In the genomic region with DNA sequence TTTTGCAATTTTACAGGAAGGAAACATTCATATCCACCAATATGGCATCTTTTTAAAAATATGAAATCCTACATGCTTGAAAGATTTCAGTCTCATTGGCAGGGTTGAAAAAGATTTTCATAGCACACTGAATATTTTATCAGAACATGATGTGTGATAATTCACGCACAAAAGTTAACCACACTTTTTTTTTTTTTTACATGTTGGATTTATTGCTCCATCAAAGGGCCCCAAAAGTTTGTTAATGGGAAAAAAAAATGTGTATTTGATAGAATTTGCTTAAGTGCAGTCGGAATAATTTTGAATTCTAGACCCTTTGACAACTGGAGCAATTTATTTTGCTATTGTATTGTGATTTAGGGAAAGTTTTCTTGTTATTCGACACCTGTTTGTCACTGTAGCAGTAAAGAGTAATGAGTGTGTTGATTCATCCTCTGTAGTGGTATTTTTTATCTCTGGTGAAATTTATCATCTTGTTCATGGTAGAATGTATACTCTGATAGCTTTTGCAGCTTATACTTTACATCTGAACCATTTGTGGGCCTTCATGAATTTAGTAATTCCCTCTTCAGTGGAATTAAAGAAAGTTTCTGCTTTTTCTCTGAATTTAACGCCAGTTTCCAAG, we compare ENCODE assay signal across 9 cellular contexts. TPM values are rescaled to one million over a fixed set of nuclear protein-coding genes. Genes with fewer than 3 reads are reported as not detected.
DNase-seq lines count a peak whose midpoint lies in the region; ATAC-seq and TF ChIP-seq lines count a peak whose summit lies in the region.
"Had no signal": no experiment of that assay in that cellular context is flagged by ENCODE, and none has a peak within 500 bp of the region (broad histone marks: within the 10 kb centered on the region; RNA-seq: fewer than 3 reads in every experiment).

No MANE protein-coding gene starts in this region.

- H3K9me3 ChIP-seq in fibroblast of lung (ENCODE audit: control insufficient read depth, insufficient read depth, low read depth, low read length), result no peaks in the 10 kb centered on the region
- no peaks in the 10 kb centered on the region for H3K9me3 ChIP-seq in gastrocnemius medialis
- H3K9me3 ChIP-seq: neutrophil had no signal

- DNase-seq in GM23338 (ENCODE audit: low spot score) (no peak), T-cell (no peak), fibroblast of lung (ENCODE audit: low read depth in 2 of 2) (peak in 1 of 2 donors; percentile 40), gastrocnemius medialis (no peak), HuH-7.5 (ENCODE audit: low spot score) (no peak)
- DNase-seq in stimulated activated naive B cell treated with anti-CD40 and anti-IgM and Interleukin-4, amounts not matched to agents 10 μg/mL and 1 μg/mL and 100 μg/mL, for 72 hours, result no peak

- H3K27ac Mint-ChIP-seq in GM23338 (no peak overlapping the region), T-cell (no peak overlapping the region)
- no peak overlapping the region for H3K27ac Mint-ChIP-seq in stimulated activated naive B cell treated with anti-CD40 and anti-IgM and Interleukin-4, amounts not matched to agents 10 μg/mL and 1 μg/mL and 100 μg/mL, for 72 hours

- intact Hi-C loops in gastrocnemius medialis (cut with DNase I; ENCODE audit: low total_unique reads), result loop anchor here (5.0 kb wide), 1 partner anchor 93 kb away; no protein-coding TSS in a partner anchor

- H3K4me2 ChIP-seq in GM23338, result peak overlapping the region; percentile 77
- peak overlapping the region; percentile 89 for H3K4me2 ChIP-seq in fibroblast of lung (ENCODE audit: extremely low read depth, insufficient read depth, low read length)

- TF ChIP-seq POLR2A in gastrocnemius medialis (IDR thresholded peaks at IDR 0.05), result no peak

- H3K27ac ChIP-seq in GM23338 (ENCODE audit: low read depth) (no peak overlapping the region), fibroblast of lung (ENCODE audit: insufficient read depth, low read length) (peak overlapping the region; percentile 69), gastrocnemius medialis (no peak overlapping the region)
- H3K27ac ChIP-seq: neutrophil had no signal

- H3K27me3 Mint-ChIP-seq in GM23338 (ENCODE audit: insufficient read depth, low read depth, poor library complexity), result peaks cover 4% of the 10 kb centered on the region
- peaks cover 25 to 31% of the 10 kb centered on the region in 2 donors for H3K27me3 Mint-ChIP-seq in T-cell
- H3K27me3 Mint-ChIP-seq in stimulated activated naive B cell treated with anti-CD40 and anti-IgM and Interleukin-4, amounts not matched to agents 10 μg/mL and 1 μg/mL and 100 μg/mL, for 72 hours, result peaks cover 35 to 71% of the 10 kb centered on the region in 2 donors

- H4K20me1 ChIP-seq in GM23338 (replicated peaks; ENCODE audit: insufficient read depth) (no peaks in the 10 kb centered on the region), fibroblast of lung (ENCODE audit: control insufficient read depth, extremely low read depth, insufficient read depth, low read length) (no peaks in the 10 kb centered on the region)

- H3K4me3 ChIP-seq in GM23338 (peak overlapping the region; percentile 68), fibroblast of lung (replicated peaks in 1 of 4; ENCODE audit: control extremely low read depth in 1 of 4, insufficient read depth in 1 of 4, low read depth in 3 of 4, low read length in 4 of 4) (peak overlapping the region; percentile 63 to 92 (median 74)), gastrocnemius medialis (peak overlapping the region; percentile 49 to 57 (median 53))

- in situ Hi-C loops in gastrocnemius medialis (cut with MboI; ENCODE audit: low sequenced_read_pairs in 4 of 4), result loop anchor here in 1 of 4 donors (10.0 kb wide), 1 partner anchor 59 kb away; no protein-coding TSS in a partner anchor

- H3K27me3 ChIP-seq in GM23338 (ENCODE audit: insufficient read depth) (peaks cover 9% of the 10 kb centered on the region), fibroblast of lung (ENCODE audit: control insufficient read depth, insufficient read depth, low read length) (no peaks in the 10 kb centered on the region), gastrocnemius medialis (no peaks in the 10 kb centered on the region)

- CTCF ChIA-PET in T-cell (lab: Charles Lee), result no interaction called here

- TF ChIP-seq CTCF in GM23338 (conservative IDR thresholded peaks at IDR 0.05; ENCODE audit: low read depth in 2 of 2) (no peak), fibroblast of lung (conservative IDR thresholded peaks at IDR 0.05 in 1 of 2, IDR thresholded peaks at IDR 0.05 in 1 of 2; ENCODE audit: low read depth in 1 of 2, low read length in 2 of 2) (no peak), gastrocnemius medialis (IDR thresholded peaks at IDR 0.05 in 4 of 5, conservative IDR thresholded peaks at IDR 0.05 in 1 of 5) (no peak)

- H3F3A ChIP-seq in GM23338 (replicated peaks; ENCODE audit: low read depth), result 0 out of 2 replicates have a peak, but pooled peaks cover 5% of the 10 kb centered on the region

- no peaks in the 10 kb centered on the region for H3K9me2 ChIP-seq in GM23338 (ENCODE audit: insufficient read depth)

- H3K9ac ChIP-seq in fibroblast of lung (ENCODE audit: insufficient read depth, low read length), result no peak overlapping the region

- no peaks in the 10 kb centered on the region for H3K36me3 Mint-ChIP-seq in GM23338 (ENCODE audit: low read depth)
- H3K36me3 Mint-ChIP-seq in T-cell, result no peaks in the 10 kb centered on the region
- no peaks in the 10 kb centered on the region for H3K36me3 Mint-ChIP-seq in stimulated activated naive B cell treated with anti-CD40 and anti-IgM and Interleukin-4, amounts not matched to agents 10 μg/mL and 1 μg/mL and 100 μg/mL, for 72 hours

- ATAC-seq in GM23338 (no peak), T-cell (replicated peaks in 1 of 4) (no peak), gastrocnemius medialis (no peak), HG02610 (IDR thresholded peaks at IDR 0.05; ENCODE audit: unreplicated experiment) (no peak), GM19324 (IDR thresholded peaks at IDR 0.05; ENCODE audit: low FRiP score, unreplicated experiment) (no peak)
- ATAC-seq in stimulated activated naive B cell treated with anti-CD40 and anti-IgM and Interleukin-4, amounts not matched to agents 10 μg/mL and 1 μg/mL and 100 μg/mL, for 72 hours (replicated peaks), result no peak

- peak overlapping the region; percentile 72; the same call in 1 of the 2 replicates for H2AFZ ChIP-seq in GM23338
- H2AFZ ChIP-seq in fibroblast of lung (ENCODE audit: low read length), result no peak overlapping the region

- peak overlapping the region; percentile 73 for H3K4me3 Mint-ChIP-seq in GM23338
- peak overlapping the region; percentile 61 to 70 (median 65) for H3K4me3 Mint-ChIP-seq in T-cell
- H3K4me3 Mint-ChIP-seq in stimulated activated naive B cell treated with anti-CD40 and anti-IgM and Interleukin-4, amounts not matched to agents 10 μg/mL and 1 μg/mL and 100 μg/mL, for 72 hours, result peak overlapping the region in 1 of 2 donors; percentile 17

- peaks cover 25% of the 10 kb centered on the region for H3K4me1 Mint-ChIP-seq in GM23338
- peaks cover 23 to 31% (median 28%) of the 10 kb centered on the region in 3 donors for H3K4me1 Mint-ChIP-seq in T-cell
- H3K4me1 Mint-ChIP-seq in stimulated activated naive B cell treated with anti-CD40 and anti-IgM and Interleukin-4, amounts not matched to agents 10 μg/mL and 1 μg/mL and 100 μg/mL, for 72 hours, result no peaks in the 10 kb centered on the region

- H3K4me1 ChIP-seq in GM23338 (ENCODE audit: insufficient read depth) (peaks cover 13% of the 10 kb centered on the region), fibroblast of lung (ENCODE audit: control insufficient read depth, extremely low read depth, insufficient read depth, low read length) (peaks cover 2% of the 10 kb centered on the region), gastrocnemius medialis (peaks cover 26 to 30% of the 10 kb centered on the region in 2 donors)

- POLR2A ChIA-PET in T-cell (lab: Charles Lee), result interaction anchor here in 1 of 2 donors (0.7 kb wide), 1 partner anchor 20 kb away, joined by 5 read pairs; no protein-coding TSS in a partner anchor

- peaks cover 20% of the 10 kb centered on the region for H3K79me2 ChIP-seq in GM23338 (replicated peaks; ENCODE audit: insufficient read depth)
- H3K79me2 ChIP-seq in fibroblast of lung (ENCODE audit: control insufficient read depth, insufficient read depth, low read length), result peaks cover 5% of the 10 kb centered on the region

- no peaks in the 10 kb centered on the region for H3K36me3 ChIP-seq in GM23338 (ENCODE audit: insufficient read depth)
- no peaks in the 10 kb centered on the region for H3K36me3 ChIP-seq in fibroblast of lung (ENCODE audit: control insufficient read depth, insufficient read depth, low read length)
- no peaks in the 10 kb centered on the region for H3K36me3 ChIP-seq in gastrocnemius medialis
- H3K36me3 ChIP-seq: neutrophil had no signal

- H3K9me3 Mint-ChIP-seq in GM23338 (no peaks in the 10 kb centered on the region), T-cell (no peaks in the 10 kb centered on the region)
- peaks cover 0 to 2% of the 10 kb centered on the region in 2 donors for H3K9me3 Mint-ChIP-seq in stimulated activated naive B cell treated with anti-CD40 and anti-IgM and Interleukin-4, amounts not matched to agents 10 μg/mL and 1 μg/mL and 100 μg/mL, for 72 hours

TF ChIP-seq in GM23338, 12 proteins besides CTCF, POLR2A, EP300 and RAD21 (continues in another document):
- no peak for TF ChIP-seq POLR2AphosphoS5 (IDR thresholded peaks at IDR 0.05; ENCODE audit: low read depth)
- TF ChIP-seq ZNF331 (CRISPR knock-in tag; IDR thresholded peaks at IDR 0.05; ENCODE audit: low read depth), result no peak
- TF ChIP-seq, protein P1, sequence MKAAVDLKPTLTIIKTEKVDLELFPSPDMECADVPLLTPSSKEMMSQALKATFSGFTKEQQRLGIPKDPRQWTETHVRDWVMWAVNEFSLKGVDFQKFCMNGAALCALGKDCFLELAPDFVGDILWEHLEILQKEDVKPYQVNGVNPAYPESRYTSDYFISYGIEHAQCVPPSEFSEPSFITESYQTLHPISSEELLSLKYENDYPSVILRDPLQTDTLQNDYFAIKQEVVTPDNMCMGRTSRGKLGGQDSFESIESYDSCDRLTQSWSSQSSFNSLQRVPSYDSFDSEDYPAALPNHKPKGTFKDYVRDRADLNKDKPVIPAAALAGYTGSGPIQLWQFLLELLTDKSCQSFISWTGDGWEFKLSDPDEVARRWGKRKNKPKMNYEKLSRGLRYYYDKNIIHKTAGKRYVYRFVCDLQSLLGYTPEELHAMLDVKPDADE (IDR thresholded peaks at IDR 0.05), result no peak

RNA-seq across cellular contexts. Expression of a gene that starts 1.1 kb away (rescaled TPM):
- total RNA-seq in GM23338 (2014; rRNA removed; shearing (Covaris generic)), result 18.1 and 24.1 TPM in 2 replicates
- 4.7 and 7.0 TPM in 2 replicates for polyA plus RNA-seq in GM23338 (2016; fragmentation: Nextera tagmentation; extraction: Ambion mirVana)
- total RNA-seq in T-cell, result 1 to 10 TPM in 1 of 5 donors, under 1 TPM in 2, not detected in 2; 0.53 to 1.4 (median 0.60) TPM
- 36.2 and 74.5 TPM in 2 replicates for total RNA-seq in fibroblast of lung
- polyA plus RNA-seq in fibroblast of lung, result 22.4 and 25.5 TPM in 2 replicates
- 21.6 and 24.6 TPM in 2 replicates for polyA plus RNA-seq in fibroblast of lung (2012)
- polyA minus RNA-seq in fibroblast of lung (ENCODE audit: low replicate concordance), result 33.5 and 66.1 TPM in 2 replicates
- 10 to 100 TPM; 12.5 to 19.1 (median 16.6) TPM for total RNA-seq in gastrocnemius medialis
